8 cellular contexts compared by ENCODE assay signal in the genomic region with DNA sequence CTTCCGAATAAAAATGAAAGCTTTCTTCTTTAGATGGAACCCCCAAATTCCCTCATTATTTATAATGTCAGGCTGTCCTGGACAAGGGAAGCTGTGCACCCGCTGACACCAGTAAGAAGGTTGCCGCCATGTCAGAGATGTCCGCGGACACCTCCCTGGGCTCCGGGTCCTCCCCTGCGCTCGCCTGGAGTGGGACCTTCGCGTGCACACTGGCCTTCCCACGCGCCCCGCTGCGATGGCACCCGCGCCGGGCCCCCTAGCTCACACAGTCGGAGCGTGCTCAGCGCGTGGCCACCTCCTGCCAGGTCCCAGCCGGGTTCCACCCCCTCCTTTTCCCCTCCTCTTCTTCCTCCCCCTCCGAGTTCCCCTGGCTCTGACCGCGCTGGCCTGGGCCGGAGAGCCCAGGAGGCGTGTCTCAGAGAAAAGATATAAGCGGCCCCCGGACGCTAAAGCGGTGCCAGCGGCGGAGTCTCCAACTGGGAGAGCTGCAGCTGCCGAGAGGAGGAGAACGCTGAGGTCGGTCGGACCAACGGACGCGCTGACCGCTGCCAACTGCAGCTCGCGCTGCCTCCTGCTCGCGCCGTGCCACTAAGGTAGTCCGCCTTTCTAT. TPM values are rescaled to one million over a fixed set of nuclear protein-coding genes. Genes with fewer than 3 reads are reported as not detected.
DNase-seq lines count a peak whose midpoint lies in the region; ATAC-seq and TF ChIP-seq lines count a peak whose summit lies in the region.

A gene with protein sequence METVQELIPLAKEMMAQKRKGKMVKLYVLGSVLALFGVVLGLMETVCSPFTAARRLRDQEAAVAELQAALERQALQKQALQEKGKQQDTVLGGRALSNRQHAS (plus strand): TSS at position 456 of the 610 bp plus-strand sequence. CDS start 273 bp downstream, outside the sequence.

- TF ChIP-seq CTCF in suprapubic skin (IDR thresholded peaks at IDR 0.05) = no peak

- peak within 1 kb of the TSS; percentile 35 for H3K27ac ChIP-seq in suprapubic skin

- no peaks in the 10 kb centered on the region for H3K9me3 ChIP-seq in suprapubic skin

- no peak for TF ChIP-seq EP300 in suprapubic skin (IDR thresholded peaks at IDR 0.05)

- peak within 1 kb of the TSS; percentile 52 for H3K4me3 ChIP-seq in suprapubic skin

- no peak for TF ChIP-seq POLR2A in suprapubic skin (IDR thresholded peaks at IDR 0.05)

- peak; percentile 60 for DNase-seq in Ammon's horn (ENCODE audit: low spot score)
- DNase-seq in MV-4-11 (lab: John Stamatoyannopoulos, UW) = peak; percentile 45
- DNase-seq in activated CD8-positive, alpha-beta memory T cell treated with anti-CD3 and anti-CD28 coated beads, Interleukin-2, amount 50 U/mL, for 48 hours = peak; percentile 72
- peak; percentile 51 for DNase-seq in mucosa of gallbladder (ENCODE audit: low spot score)
- DNase-seq in suprapubic skin (ENCODE audit: low spot score in 2 of 2) = peak in 1 of 2 donors; percentile 76
- no peak for DNase-seq in NCI-H2029 treated with DMSO at 0.1 percent for 48 hours (lab: John Stamatoyannopoulos, UW)

- H3K4me1 ChIP-seq in suprapubic skin = peaks cover 33% of the 10 kb centered on the region

- no peaks in the 10 kb centered on the region for H3K36me3 ChIP-seq in suprapubic skin

- WGBS in suprapubic skin = 3% methylated on average over 44 of the region's 47 CpGs

- peaks cover 3% of the 10 kb centered on the region for H3K27me3 ChIP-seq in suprapubic skin

- ATAC-seq in esophagus mucosa (peak; percentile 51), GM18519 (IDR thresholded peaks at IDR 0.05; ENCODE audit: low FRiP score, unreplicated experiment) (no peak)

RNA-seq across cellular contexts. Expression of the gene that starts here (rescaled TPM):
- total RNA-seq in esophagus mucosa (2.3 TPM), mucosa of gallbladder (4.6 TPM), suprapubic skin (10 to 100 TPM; 15.9 to 51.8 (median 31.8) TPM)
